Comparison of ENCODE assay signal across 8 cellular contexts in genomic region chr13:50082426-50083283, GRCh38.
A peak's percentile ranks its signal among the peaks of the same experiment; 100 is the strongest.
DNase-seq lines count a peak whose midpoint lies in the region; ATAC-seq and TF ChIP-seq lines count a peak whose summit lies in the region.

No MANE protein-coding gene starts in this region.

- DNase-seq in DMS114 treated with DMSO at 0.1 percent for 48 hours (lab: John Stamatoyannopoulos, UW; ENCODE audit: unreplicated experiment) = peak; percentile 16
- DNase-seq in HuH-7 (ENCODE audit: low spot score) = peak; percentile 74
- peak; percentile 90 for DNase-seq in OCI-LY7 (ENCODE audit: low spot score)
- DNase-seq in activated T-cell treated with anti-CD3 and anti-CD28 coated beads for 4 hours = peak; percentile 72
- DNase-seq in esophagus squamous epithelium (lab: John Stamatoyannopoulos, UW) = no peak
- DNase-seq in stromal cell of bone marrow (ENCODE audit: low read depth) = peak; percentile 38

- peaks cover 6% of the 10 kb centered on the region for H3K27me3 Mint-ChIP-seq in nephron (ENCODE audit: low read depth)

- ATAC-seq in GM21526 (IDR thresholded peaks at IDR 0.05; ENCODE audit: low FRiP score, unreplicated experiment) = peak; percentile 57

- BruUV-seq in OCI-LY7 (replicated peaks; lab: Mats Ljungman, UMichigan) = TSS peak; percentile 80

- POLR2A ChIA-PET in OCI-LY7 (lab: Charles Lee) = interaction anchor here (0.5 to 8.0 kb wide), 19 partner anchors 8 to 831 kb away, joined by 3 to 94 read pairs (median 4); no protein-coding TSS in a partner anchor

- H4K20me1 ChIP-seq in OCI-LY7 (ENCODE audit: insufficient read depth, low read length) = peaks cover 35% of the 10 kb centered on the region

- H3K4me2 ChIP-seq in OCI-LY7 (ENCODE audit: low read length) = peak overlapping the region; percentile 91

- peaks cover 21% of the 10 kb centered on the region for H3K4me1 Mint-ChIP-seq in nephron

- intact Hi-C loops in OCI-LY7 (cut with micrococcal nuclease; ENCODE audit: unreplicated experiment) (loop anchor here (1.0 to 5.0 kb wide), 8 partner anchors 43 to 830 kb away; partner anchors contain the start of gene TRIM13), esophagus squamous epithelium (cut with DNase I) (loop anchor here (2.0 to 10.0 kb wide), 4 partner anchors 40 to 832 kb away; partner anchors contain the start of gene TRIM13)

- CTCF ChIA-PET in OCI-LY7 (lab: Charles Lee; ENCODE audit: unreplicated experiment) = interaction anchor here (0.6 to 1.1 kb wide), 3 partner anchors 42 to 553 kb away, joined by 3 to 4 read pairs (median 3); no protein-coding TSS in a partner anchor

- H3K4me3 ChIP-seq in OCI-LY7 (ENCODE audit: low read depth, low read length, poor library complexity, severe bottlenecking) (peak overlapping the region; percentile 96), esophagus squamous epithelium (peak overlapping the region; percentile 75 to 84 (median 78))

- H3K4me1 ChIP-seq in OCI-LY7 (ENCODE audit: insufficient read depth, low read length, poor library complexity, severe bottlenecking) (peaks cover 38% of the 10 kb centered on the region), esophagus squamous epithelium (peaks cover 7 to 56% (median 10%) of the 10 kb centered on the region in 3 donors)

- H3K27ac ChIP-seq in OCI-LY7 (ENCODE audit: low read depth, low read length, poor library complexity, severe bottlenecking) (peak overlapping the region; percentile 89), esophagus squamous epithelium (peak overlapping the region; percentile 92 to 98 (median 94))

- H3K27me3 ChIP-seq in esophagus squamous epithelium = peaks cover 0 to 23% (median 0%) of the 10 kb centered on the region in 4 donors

- WGBS in esophagus squamous epithelium, 2 donors = 1 to 3% methylated on average over 25 to 27 of the region's 28 CpGs

- peak overlapping the region; percentile 95 to 97 (median 95) for H3K4me3 Mint-ChIP-seq in nephron

- no peaks in the 10 kb centered on the region for H3K9me3 Mint-ChIP-seq in nephron

- peak overlapping the region; percentile 86 to 97 (median 96) for H3K27ac Mint-ChIP-seq in nephron

- peaks cover 94% of the 10 kb centered on the region for H3K79me2 ChIP-seq in OCI-LY7 (ENCODE audit: insufficient read depth, low read depth, low read length)

- peaks cover 72% of the 10 kb centered on the region for H3K36me3 ChIP-seq in OCI-LY7 (ENCODE audit: insufficient read depth, low read length)
- no peaks in the 10 kb centered on the region for H3K36me3 ChIP-seq in esophagus squamous epithelium

- TF ChIP-seq CTCF in OCI-LY7 (conservative IDR thresholded peaks at IDR 0.05; ENCODE audit: low read length) = no peak
- no peak for TF ChIP-seq CTCF in esophagus squamous epithelium (IDR thresholded peaks at IDR 0.05)
- no peak for TF ChIP-seq CTCF in nephron (IDR thresholded peaks at IDR 0.05; ENCODE audit: unreplicated experiment in 3 of 3)

- H3K9me3 ChIP-seq in OCI-LY7 (ENCODE audit: low read length) (no peaks in the 10 kb centered on the region), esophagus squamous epithelium (no peaks in the 10 kb centered on the region)

- H3K36me3 Mint-ChIP-seq in nephron (ENCODE audit: low read depth) = peaks cover 12% of the 10 kb centered on the region

- TF ChIP-seq POLR2A in esophagus squamous epithelium (IDR thresholded peaks at IDR 0.05) = no peak

- H3K9me2 ChIP-seq in OCI-LY7 (ENCODE audit: insufficient read depth, low read length) = no peaks in the 10 kb centered on the region

- H2AFZ ChIP-seq in OCI-LY7 (ENCODE audit: low read length) = peak overlapping the region; percentile 24; the same call in 1 of the 2 replicates
